Comparison of ENCODE assay signal across 1 cellular context in the genomic region with DNA sequence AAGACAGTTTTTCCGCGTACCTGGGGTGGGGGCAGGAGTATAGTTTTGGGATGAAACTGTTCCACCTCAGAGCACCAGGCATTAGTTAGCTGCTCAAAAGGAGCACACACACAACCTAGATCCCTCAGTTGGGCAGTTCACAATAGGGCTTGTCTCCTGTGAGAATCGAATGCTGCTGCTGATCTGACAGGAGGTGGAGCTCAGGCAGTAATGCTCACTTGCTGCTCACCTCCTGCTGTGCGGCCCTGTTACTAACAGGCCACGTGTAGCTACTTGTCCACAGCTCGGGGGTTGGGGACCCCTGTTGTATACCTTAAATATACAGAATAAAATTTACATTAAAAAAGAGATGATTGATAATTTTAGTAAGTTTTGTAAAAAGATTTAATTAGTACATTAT.
TF ChIP-seq lines count a peak whose summit lies in the region.

No MANE protein-coding gene starts in this region.

TF ChIP-seq in GM23338, 12 proteins besides CTCF, POLR2A, EP300 and RAD21 (continued from another document):
- TF ChIP-seq, protein P1, sequence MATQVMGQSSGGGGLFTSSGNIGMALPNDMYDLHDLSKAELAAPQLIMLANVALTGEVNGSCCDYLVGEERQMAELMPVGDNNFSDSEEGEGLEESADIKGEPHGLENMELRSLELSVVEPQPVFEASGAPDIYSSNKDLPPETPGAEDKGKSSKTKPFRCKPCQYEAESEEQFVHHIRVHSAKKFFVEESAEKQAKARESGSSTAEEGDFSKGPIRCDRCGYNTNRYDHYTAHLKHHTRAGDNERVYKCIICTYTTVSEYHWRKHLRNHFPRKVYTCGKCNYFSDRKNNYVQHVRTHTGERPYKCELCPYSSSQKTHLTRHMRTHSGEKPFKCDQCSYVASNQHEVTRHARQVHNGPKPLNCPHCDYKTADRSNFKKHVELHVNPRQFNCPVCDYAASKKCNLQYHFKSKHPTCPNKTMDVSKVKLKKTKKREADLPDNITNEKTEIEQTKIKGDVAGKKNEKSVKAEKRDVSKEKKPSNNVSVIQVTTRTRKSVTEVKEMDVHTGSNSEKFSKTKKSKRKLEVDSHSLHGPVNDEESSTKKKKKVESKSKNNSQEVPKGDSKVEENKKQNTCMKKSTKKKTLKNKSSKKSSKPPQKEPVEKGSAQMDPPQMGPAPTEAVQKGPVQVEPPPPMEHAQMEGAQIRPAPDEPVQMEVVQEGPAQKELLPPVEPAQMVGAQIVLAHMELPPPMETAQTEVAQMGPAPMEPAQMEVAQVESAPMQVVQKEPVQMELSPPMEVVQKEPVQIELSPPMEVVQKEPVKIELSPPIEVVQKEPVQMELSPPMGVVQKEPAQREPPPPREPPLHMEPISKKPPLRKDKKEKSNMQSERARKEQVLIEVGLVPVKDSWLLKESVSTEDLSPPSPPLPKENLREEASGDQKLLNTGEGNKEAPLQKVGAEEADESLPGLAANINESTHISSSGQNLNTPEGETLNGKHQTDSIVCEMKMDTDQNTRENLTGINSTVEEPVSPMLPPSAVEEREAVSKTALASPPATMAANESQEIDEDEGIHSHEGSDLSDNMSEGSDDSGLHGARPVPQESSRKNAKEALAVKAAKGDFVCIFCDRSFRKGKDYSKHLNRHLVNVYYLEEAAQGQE (IDR thresholded peaks at IDR 0.05; ENCODE audit: unreplicated experiment) = no peak
- TF ChIP-seq POLR2AphosphoS5 (IDR thresholded peaks at IDR 0.05; ENCODE audit: low read depth) = no peak
- no peak for TF ChIP-seq EZH2 (IDR thresholded peaks at IDR 0.05; ENCODE audit: low read depth, unreplicated experiment)
- TF ChIP-seq, protein P2, sequence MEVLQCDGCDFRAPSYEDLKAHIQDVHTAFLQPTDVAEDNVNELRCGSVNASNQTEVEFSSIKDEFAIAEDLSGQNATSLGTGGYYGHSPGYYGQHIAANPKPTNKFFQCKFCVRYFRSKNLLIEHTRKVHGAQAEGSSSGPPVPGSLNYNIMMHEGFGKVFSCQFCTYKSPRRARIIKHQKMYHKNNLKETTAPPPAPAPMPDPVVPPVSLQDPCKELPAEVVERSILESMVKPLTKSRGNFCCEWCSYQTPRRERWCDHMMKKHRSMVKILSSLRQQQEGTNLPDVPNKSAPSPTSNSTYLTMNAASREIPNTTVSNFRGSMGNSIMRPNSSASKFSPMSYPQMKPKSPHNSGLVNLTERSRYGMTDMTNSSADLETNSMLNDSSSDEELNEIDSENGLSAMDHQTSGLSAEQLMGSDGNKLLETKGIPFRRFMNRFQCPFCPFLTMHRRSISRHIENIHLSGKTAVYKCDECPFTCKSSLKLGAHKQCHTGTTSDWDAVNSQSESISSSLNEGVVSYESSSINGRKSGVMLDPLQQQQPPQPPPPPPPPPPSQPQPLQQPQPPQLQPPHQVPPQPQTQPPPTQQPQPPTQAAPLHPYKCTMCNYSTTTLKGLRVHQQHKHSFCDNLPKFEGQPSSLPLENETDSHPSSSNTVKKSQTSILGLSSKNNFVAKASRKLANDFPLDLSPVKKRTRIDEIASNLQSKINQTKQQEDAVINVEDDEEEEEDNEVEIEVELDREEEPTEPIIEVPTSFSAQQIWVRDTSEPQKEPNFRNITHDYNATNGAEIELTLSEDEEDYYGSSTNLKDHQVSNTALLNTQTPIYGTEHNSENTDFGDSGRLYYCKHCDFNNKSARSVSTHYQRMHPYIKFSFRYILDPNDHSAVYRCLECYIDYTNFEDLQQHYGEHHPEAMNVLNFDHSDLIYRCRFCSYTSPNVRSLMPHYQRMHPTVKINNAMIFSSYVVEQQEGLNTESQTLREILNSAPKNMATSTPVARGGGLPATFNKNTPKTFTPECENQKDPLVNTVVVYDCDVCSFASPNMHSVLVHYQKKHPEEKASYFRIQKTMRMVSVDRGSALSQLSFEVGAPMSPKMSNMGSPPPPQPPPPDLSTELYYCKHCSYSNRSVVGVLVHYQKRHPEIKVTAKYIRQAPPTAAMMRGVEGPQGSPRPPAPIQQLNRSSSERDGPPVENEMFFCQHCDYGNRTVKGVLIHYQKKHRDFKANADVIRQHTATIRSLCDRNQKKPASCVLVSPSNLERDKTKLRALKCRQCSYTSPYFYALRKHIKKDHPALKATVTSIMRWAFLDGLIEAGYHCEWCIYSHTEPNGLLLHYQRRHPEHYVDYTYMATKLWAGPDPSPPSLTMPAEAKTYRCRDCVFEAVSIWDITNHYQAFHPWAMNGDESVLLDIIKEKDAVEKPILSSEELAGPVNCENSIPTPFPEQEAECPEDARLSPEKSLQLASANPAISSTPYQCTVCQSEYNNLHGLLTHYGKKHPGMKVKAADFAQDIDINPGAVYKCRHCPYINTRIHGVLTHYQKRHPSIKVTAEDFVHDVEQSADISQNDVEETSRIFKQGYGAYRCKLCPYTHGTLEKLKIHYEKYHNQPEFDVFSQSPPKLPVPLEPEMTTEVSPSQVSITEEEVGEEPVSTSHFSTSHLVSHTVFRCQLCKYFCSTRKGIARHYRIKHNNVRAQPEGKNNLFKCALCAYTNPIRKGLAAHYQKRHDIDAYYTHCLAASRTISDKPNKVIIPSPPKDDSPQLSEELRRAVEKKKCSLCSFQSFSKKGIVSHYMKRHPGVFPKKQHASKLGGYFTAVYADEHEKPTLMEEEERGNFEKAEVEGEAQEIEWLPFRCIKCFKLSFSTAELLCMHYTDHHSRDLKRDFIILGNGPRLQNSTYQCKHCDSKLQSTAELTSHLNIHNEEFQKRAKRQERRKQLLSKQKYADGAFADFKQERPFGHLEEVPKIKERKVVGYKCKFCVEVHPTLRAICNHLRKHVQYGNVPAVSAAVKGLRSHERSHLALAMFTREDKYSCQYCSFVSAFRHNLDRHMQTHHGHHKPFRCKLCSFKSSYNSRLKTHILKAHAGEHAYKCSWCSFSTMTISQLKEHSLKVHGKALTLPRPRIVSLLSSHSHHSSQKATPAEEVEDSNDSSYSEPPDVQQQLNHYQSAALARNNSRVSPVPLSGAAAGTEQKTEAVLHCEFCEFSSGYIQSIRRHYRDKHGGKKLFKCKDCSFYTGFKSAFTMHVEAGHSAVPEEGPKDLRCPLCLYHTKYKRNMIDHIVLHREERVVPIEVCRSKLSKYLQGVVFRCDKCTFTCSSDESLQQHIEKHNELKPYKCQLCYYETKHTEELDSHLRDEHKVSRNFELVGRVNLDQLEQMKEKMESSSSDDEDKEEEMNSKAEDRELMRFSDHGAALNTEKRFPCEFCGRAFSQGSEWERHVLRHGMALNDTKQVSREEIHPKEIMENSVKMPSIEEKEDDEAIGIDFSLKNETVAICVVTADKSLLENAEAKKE (CRISPR knock-in tag; IDR thresholded peaks at IDR 0.05) = no peak
- TF ChIP-seq ZNF114 (CRISPR knock-in tag; IDR thresholded peaks at IDR 0.05) = no peak
- TF ChIP-seq CREB1 (CRISPR knock-in tag; IDR thresholded peaks at IDR 0.05; ENCODE audit: low read depth) = no peak
